In genomic region chr1:238962941-238963340, GRCh38 we compare ENCODE assay signal across 30 cellular contexts.
"Had no signal": no experiment of that assay in that cellular context is flagged by ENCODE, and none has a peak within 500 bp of the region (broad histone marks: within the 10 kb centered on the region; RNA-seq: fewer than 3 reads in every experiment).

No MANE protein-coding gene starts in this region.

- H3K9me3 ChIP-seq: left lung, lower lobe of right lung, pancreas, prostate gland, spleen, stomach, testis, thyroid gland, transverse colon, upper lobe of right lung had no signal

- H3K4me1 ChIP-seq: left lung, lower lobe of right lung, pancreas, prostate gland, spleen, stomach, testis, thyroid gland, transverse colon, upper lobe of right lung had no signal

- H3K4me3 Mint-ChIP-seq: naive thymus-derived CD8-positive, alpha-beta T cell; nephron; neural crest cell; stimulated activated naive B cell treated with anti-CD40 and anti-IgM and Interleukin-4, amounts not matched to agents 10 μg/mL and 1 μg/mL and 100 μg/mL, for 72 hours had no signal

- H3K27me3 ChIP-seq: hepatocyte, left lung, pancreas, spleen, stomach, testis, thyroid gland, transverse colon, upper lobe of right lung had no signal

- ATAC-seq: left colon; left lung; lower lobe of right lung; naive thymus-derived CD8-positive, alpha-beta T cell; pancreas; right cardiac atrium; sciatic nerve; stimulated activated naive B cell treated with anti-CD40 and anti-IgM and Interleukin-4, amounts not matched to agents 10 μg/mL and 1 μg/mL and 100 μg/mL, for 72 hours; stimulated activated naive CD8-positive, alpha-beta T cell treated with anti-CD3 and anti-CD28 coated beads, Interleukin-15, Interleukin-2, amounts not matched to agents 100 U/mL and 50 U/mL, for 24 hours; upper lobe of right lung had no signal

- H3K4me2 ChIP-seq: hepatocyte had no signal

- H3K4me3 ChIP-seq: hepatocyte, left lung, lower lobe of right lung, pancreas, prostate gland, spleen, stomach, testis, thyroid gland, transverse colon, upper lobe of right lung had no signal

- H3K79me2 ChIP-seq: hepatocyte had no signal

- FAIRE-seq: keratinocyte, pancreas, small intestine, urothelium cell line had no signal

- H3K4me1 Mint-ChIP-seq: stimulated activated naive B cell treated with anti-CD40 and anti-IgM and Interleukin-4, amounts not matched to agents 10 μg/mL and 1 μg/mL and 100 μg/mL, for 72 hours had no signal

- H3K36me3 Mint-ChIP-seq: stimulated activated naive B cell treated with anti-CD40 and anti-IgM and Interleukin-4, amounts not matched to agents 10 μg/mL and 1 μg/mL and 100 μg/mL, for 72 hours had no signal

- H2AFZ ChIP-seq: hepatocyte had no signal

- DNase-seq: kidney glomerular epithelial cell; left colon; left lung; lower lobe of right lung; mammary epithelial cell; mesenchymal stem cell; naive thymus-derived CD8-positive, alpha-beta T cell; nucleus accumbens; pancreas; posterior cingulate gyrus; retina; right cardiac atrium; small intestine; spleen; stimulated activated CD4-positive, alpha-beta T cell treated with anti-CD3 and anti-CD28 coated beads, Interleukin-4, amount 100 ng/mL, for 4 hours; stimulated activated CD8-positive, alpha-beta memory T cell treated with anti-CD3 and anti-CD28 coated beads, Interleukin-4, amount 100 ng/mL, for 48 hours; stimulated activated naive B cell treated with anti-CD40 and anti-IgM and Interleukin-4, amounts not matched to agents 10 μg/mL and 1 μg/mL and 100 μg/mL, for 72 hours; stimulated activated naive CD8-positive, alpha-beta T cell treated with anti-CD3 and anti-CD28 coated beads, Interleukin-15, Interleukin-2, amounts not matched to agents 100 U/mL and 50 U/mL, for 24 hours; stomach; testis; thyroid gland; transverse colon; upper lobe of right lung had no signal

- H3K27ac ChIP-seq: hepatocyte, left lung, lower lobe of right lung, pancreas, prostate gland, spleen, stomach, testis, thyroid gland, transverse colon, upper lobe of right lung had no signal

- H3K36me3 ChIP-seq: left lung, lower lobe of right lung, pancreas, prostate gland, spleen, stomach, thyroid gland, transverse colon, upper lobe of right lung had no signal

- H3K9me3 Mint-ChIP-seq: nephron had no signal

- H3K27ac Mint-ChIP-seq: naive thymus-derived CD8-positive, alpha-beta T cell; nephron; stimulated activated naive B cell treated with anti-CD40 and anti-IgM and Interleukin-4, amounts not matched to agents 10 μg/mL and 1 μg/mL and 100 μg/mL, for 72 hours had no signal

- H3K27me3 Mint-ChIP-seq: naive thymus-derived CD8-positive, alpha-beta T cell; stimulated activated naive B cell treated with anti-CD40 and anti-IgM and Interleukin-4, amounts not matched to agents 10 μg/mL and 1 μg/mL and 100 μg/mL, for 72 hours had no signal
